32 cellular contexts compared by ENCODE assay signal in genomic region chr15:53260647-53261046, GRCh38.
DNase-seq lines count a peak whose midpoint lies in the region; ATAC-seq, FAIRE-seq and TF ChIP-seq lines count a peak whose summit lies in the region.
"Had no signal": no experiment of that assay in that cellular context is flagged by ENCODE, and none has a peak within 500 bp of the region (broad histone marks: within the 10 kb centered on the region; RNA-seq: fewer than 3 reads in every experiment).

No MANE protein-coding gene starts in this region.

- H3K9ac ChIP-seq in neural cell (ENCODE audit: low read length) = no peak overlapping the region
- H3K9ac ChIP-seq: BLaER1; BLaER1 treated with 17β-estradiol and CSF1 and Interleukin-3, amounts not matched to agents 10 nM and 100 nM had no signal

- ATAC-seq in A549 = no peak
- ATAC-seq: CD8-positive, alpha-beta T cell had no signal

- POLR2A ChIA-PET in A549 (lab: Yijun Ruan, JAX) = no interaction called here

- H3K4me1 ChIP-seq in A549 = no peaks in the 10 kb centered on the region
- H3K4me1 ChIP-seq: BE2C; BLaER1; BLaER1 treated with 17β-estradiol and CSF1 and Interleukin-3, amounts not matched to agents 10 nM and 100 nM; Caco-2 had no signal

- DNase-seq in NCI-H2227 treated with DMSO at 0.1 percent for 48 hours (lab: John Stamatoyannopoulos, UW) (peak; percentile 13), NCI-H2227 (lab: John Stamatoyannopoulos, UW; ENCODE audit: unreplicated experiment) (no peak), A549 (ENCODE audit: low read depth in 1 of 2, low spot score in 1 of 2) (no peak), NCI-H524 (lab: John Stamatoyannopoulos, UW) (no peak)
- DNase-seq in effector CD4-positive, alpha-beta T cell = no peak
- DNase-seq: 8988T; ACHN; AML-193; BE2C; C1 segment of cervical spinal cord; Caco-2; Calu3; CD4-positive, alpha-beta memory T cell; CD4-positive, alpha-beta T cell; CD4-positive, CD25-positive, alpha-beta regulatory T cell; CD8-positive, alpha-beta memory T cell; CD8-positive, alpha-beta T cell; COR-L47; DMS 273 treated with DMSO at 0.1 percent for 48 hours; DMS153; DMS53; DMS79; DMS79 treated with DMSO at 0.1 percent for 48 hours; DND-41; EL had no signal

- 22% methylated on average over 1 of the region's 1 CpG for WGBS in A549 (ENCODE audit: missing lambda C conversion rate)

- CTCF ChIA-PET in A549 (lab: Yijun Ruan, JAX) = no interaction called here

- no peak for TF ChIP-seq EP300 in A549 (IDR thresholded peaks at IDR 0.05)
- TF ChIP-seq EP300 in neural cell (conservative IDR thresholded peaks at IDR 0.05; ENCODE audit: poor library complexity, severe bottlenecking) = no peak

- H3K27ac ChIP-seq in A549 = no peak overlapping the region
- no peak overlapping the region for H3K27ac ChIP-seq in neural cell (ENCODE audit: low read length)
- H3K27ac ChIP-seq: 22Rv1; BLaER1; BLaER1 treated with 17β-estradiol and CSF1 and Interleukin-3, amounts not matched to agents 10 nM and 100 nM; C4-2B had no signal

- H3K9me2 ChIP-seq in neural cell (ENCODE audit: insufficient read depth, low read length) = no peaks in the 10 kb centered on the region

- H2AFZ ChIP-seq in neural cell (ENCODE audit: low read depth, low read length) = no peak overlapping the region

- H3K4me2 ChIP-seq in A549 = no peak overlapping the region
- no peak overlapping the region for H3K4me2 ChIP-seq in neural cell (ENCODE audit: low read length)
- H3K4me2 ChIP-seq: BLaER1; BLaER1 treated with 17β-estradiol and CSF1 and Interleukin-3, amounts not matched to agents 10 nM and 100 nM had no signal

- TF ChIP-seq RAD21 in A549 (conservative IDR thresholded peaks at IDR 0.05 in 1 of 2, IDR thresholded peaks at IDR 0.05 in 1 of 2) (no peak), neural cell (conservative IDR thresholded peaks at IDR 0.05) (no peak)

- H3K27me3 ChIP-seq in neural cell (ENCODE audit: insufficient read depth, low read depth, low read length) = no peaks in the 10 kb centered on the region
- H3K27me3 ChIP-seq: BE2C; BLaER1; BLaER1 treated with 17β-estradiol and CSF1 and Interleukin-3, amounts not matched to agents 10 nM and 100 nM had no signal

- H3F3A ChIP-seq in neural cell (ENCODE audit: insufficient read depth, low read length, poor library complexity, severe bottlenecking) = no peaks in the 10 kb centered on the region

- H3K9me3 ChIP-seq in A549 = no peaks in the 10 kb centered on the region
- H3K9me3 ChIP-seq in neural cell (ENCODE audit: low read length) = no peaks in the 10 kb centered on the region
- H3K9me3 ChIP-seq: BE2C; BLaER1; BLaER1 treated with 17β-estradiol and CSF1 and Interleukin-3, amounts not matched to agents 10 nM and 100 nM; Caco-2 had no signal

- H3K79me2 ChIP-seq in neural cell (replicated peaks; ENCODE audit: insufficient read depth, low read length) = no peaks in the 10 kb centered on the region

- H3K4me3 ChIP-seq in A549 (no peak overlapping the region), neural cell (ENCODE audit: low read length) (no peak overlapping the region)
- H3K4me3 ChIP-seq: BLaER1; BLaER1 treated with 17β-estradiol and CSF1 and Interleukin-3, amounts not matched to agents 10 nM and 100 nM had no signal

- peak; percentile 7 for FAIRE-seq in A549 (lab: Jason Lieb, UNC)
- FAIRE-seq: A204.1, D721Med had no signal

- no peak for TF ChIP-seq POLR2A in A549 (IDR thresholded peaks at IDR 0.05; ENCODE audit: low read length)

- no peak for TF ChIP-seq CTCF in A549 (IDR thresholded peaks at IDR 0.05)
- no peak for TF ChIP-seq CTCF in neural cell (IDR thresholded peaks at IDR 0.05; ENCODE audit: poor library complexity, severe bottlenecking)

- no peaks in the 10 kb centered on the region for H3K36me3 ChIP-seq in neural cell (ENCODE audit: insufficient read depth, low read length)
- H3K36me3 ChIP-seq: BE2C; BLaER1; BLaER1 treated with 17β-estradiol and CSF1 and Interleukin-3, amounts not matched to agents 10 nM and 100 nM had no signal

- no peaks in the 10 kb centered on the region for H4K20me1 ChIP-seq in neural cell (ENCODE audit: insufficient read depth)
- H4K20me1 ChIP-seq: BLaER1; BLaER1 treated with 17β-estradiol and CSF1 and Interleukin-3, amounts not matched to agents 10 nM and 100 nM had no signal

TF ChIP-seq in A549, 52 proteins besides CTCF, POLR2A, EP300 and RAD21 (continues in another document):
- no peak for TF ChIP-seq ELK1 (IDR thresholded peaks at IDR 0.05; ENCODE audit: low read depth, low read length)
- TF ChIP-seq ATOH8 (CRISPR knock-in tag; IDR thresholded peaks at IDR 0.05; ENCODE audit: low read depth) = no peak
- TF ChIP-seq CHD2 (IDR thresholded peaks at IDR 0.05; ENCODE audit: low read length, partially characterized antibody) = no peak
- TF ChIP-seq JUN (IDR thresholded peaks at IDR 0.05) = no peak
- TF ChIP-seq FOXS1 (CRISPR knock-in tag; IDR thresholded peaks at IDR 0.05) = no peak
- TF ChIP-seq ZFP36 (IDR thresholded peaks at IDR 0.05; ENCODE audit: borderline replicate concordance, partially characterized antibody) = no peak
- no peak for TF ChIP-seq MAZ (IDR thresholded peaks at IDR 0.05; ENCODE audit: borderline replicate concordance, low read depth, low read length)
- no peak for TF ChIP-seq PHF8 (IDR thresholded peaks at IDR 0.05; ENCODE audit: borderline replicate concordance, low read depth)
- TF ChIP-seq TFCP2L1 (CRISPR knock-in tag; IDR thresholded peaks at IDR 0.05) = no peak

TF ChIP-seq in neural cell, 6 proteins besides CTCF, POLR2A, EP300 and RAD21:
- no peak for TF ChIP-seq MXI1 (conservative IDR thresholded peaks at IDR 0.05; ENCODE audit: poor library complexity, severe bottlenecking)
- TF ChIP-seq POLR2AphosphoS5 (IDR thresholded peaks at IDR 0.05) = peak; percentile 64
- peak; percentile 84 for TF ChIP-seq REST (IDR thresholded peaks at IDR 0.05; ENCODE audit: borderline replicate concordance)
